ENCODE assay signal across 6 cellular contexts in the genomic region with DNA sequence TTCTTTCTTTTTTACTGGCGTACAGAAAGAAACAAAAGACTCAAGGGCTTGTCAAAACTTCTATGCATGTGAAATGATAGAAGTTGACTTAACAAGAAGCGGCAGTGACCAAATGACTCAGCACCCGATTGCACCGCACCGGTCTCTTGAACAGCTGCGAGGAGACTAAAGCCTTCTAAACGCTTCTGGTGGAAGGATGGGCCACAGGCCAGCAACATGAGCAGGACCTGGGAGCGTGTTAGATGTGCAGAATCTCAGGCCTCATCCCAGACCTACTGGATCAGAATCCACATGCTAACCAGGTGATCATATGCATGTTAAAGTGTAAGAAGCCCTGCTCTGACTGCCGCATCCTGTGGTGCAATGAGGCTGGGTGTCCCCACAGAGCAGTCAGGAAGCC. TPM values are rescaled to one million over a fixed set of nuclear protein-coding genes. Genes with fewer than 3 reads are reported as not detected.
"Had no signal": no experiment of that assay in that cellular context is flagged by ENCODE, and none has a peak within 500 bp of the region (broad histone marks: within the 10 kb centered on the region; RNA-seq: fewer than 3 reads in every experiment).

No MANE protein-coding gene starts in this region.

RNA-seq across cellular contexts. Expression of gene LGALS9C, which starts 31.1 kb away (rescaled TPM):
- total RNA-seq: GM23248, H4, H7, HepG2, HT1080 had no signal
- polyA plus RNA-seq: GM23248, HepG2, IgD-negative memory B cell had no signal
